In genomic region chr12:89366676-89367364, GRCh38 we compare ENCODE assay signal across 25 cellular contexts.
"Had no signal": no experiment of that assay in that cellular context is flagged by ENCODE, and none has a peak within 500 bp of the region (broad histone marks: within the 10 kb centered on the region; RNA-seq: fewer than 3 reads in every experiment).

No MANE protein-coding gene starts in this region.

- H3K36me3 ChIP-seq: colonic mucosa, esophagus squamous epithelium, gastrocnemius medialis, lower lobe of right lung had no signal

- H3K4me3 ChIP-seq: colonic mucosa, esophagus squamous epithelium, gastrocnemius medialis, heart right ventricle, lower lobe of right lung had no signal

- FAIRE-seq: endometrium, islet of Langerhans, keratinocyte had no signal

- H3K27ac ChIP-seq: colonic mucosa, epithelial cell of prostate, esophagus squamous epithelium, gastrocnemius medialis, heart right ventricle, lower lobe of right lung had no signal

- DNase-seq: colonic mucosa; cortex of kidney; effector CD8-positive, alpha-beta T cell; effector memory CD8-positive, alpha-beta T cell; endodermal cell; erythroblast; esophagus squamous epithelium; foreskin fibroblast; foreskin melanocyte; gastrocnemius medialis; glutamatergic neuron; head of caudate nucleus; heart right ventricle; hippocampal formation; left cardiac atrium; left ventricle myocardium superior; lower lobe of right lung; mesendoderm; midbrain; naive thymus-derived CD4-positive, alpha-beta T cell had no signal

- H3K9me3 ChIP-seq: colonic mucosa, esophagus squamous epithelium, gastrocnemius medialis, heart right ventricle, lower lobe of right lung had no signal

- H3K27me3 ChIP-seq: colonic mucosa, esophagus squamous epithelium, gastrocnemius medialis, heart right ventricle had no signal

- H3K4me1 ChIP-seq: colonic mucosa, gastrocnemius medialis, lower lobe of right lung had no signal

- ATAC-seq: effector memory CD8-positive, alpha-beta T cell; esophagus mucosa; gastrocnemius medialis; heart right ventricle; left cardiac atrium; left ventricle myocardium superior; lower lobe of right lung; naive thymus-derived CD4-positive, alpha-beta T cell had no signal
